ENCODE assay signal across 13 cellular contexts in genomic region chr15:32867313-32867626, GRCh38.
DNase-seq lines count a peak whose midpoint lies in the region; FAIRE-seq and TF ChIP-seq lines count a peak whose summit lies in the region.
"Had no signal": no experiment of that assay in that cellular context is flagged by ENCODE, and none has a peak within 500 bp of the region (broad histone marks: within the 10 kb centered on the region; RNA-seq: fewer than 3 reads in every experiment).

No MANE protein-coding gene starts in this region.

- no peaks in the 10 kb centered on the region for H3K9me2 ChIP-seq in SK-N-SH

- peak overlapping the region in 1 of 2 experiments; percentile 91; a peak in 2 of 4 replicates for H3K27ac ChIP-seq in SK-N-SH (ENCODE audit: low read depth in 2 of 2, low read length in 1 of 2)
- H3K27ac ChIP-seq in smooth muscle cell (ENCODE audit: low read depth): peak overlapping the region; percentile 72
- H3K27ac ChIP-seq: tibial artery had no signal

- H3K27me3 ChIP-seq in SK-N-SH (ENCODE audit: insufficient read depth) (no peaks in the 10 kb centered on the region), smooth muscle cell (ENCODE audit: low read depth) (no peaks in the 10 kb centered on the region)
- H3K27me3 ChIP-seq: tibial artery had no signal

- peak; percentile 7 to 62 for DNase-seq in NCI-H526 (lab: John Stamatoyannopoulos, UW)
- DNase-seq in NCI-H526 treated with DMSO at 0.1 percent for 48 hours (lab: John Stamatoyannopoulos, UW): no peak
- no peak for DNase-seq in SK-N-SH
- DNase-seq in fibroblast of the aortic adventitia (ENCODE audit: low read depth): peak; percentile 77
- no peak for DNase-seq in smooth muscle cell (lab: John Stamatoyannopoulos, UW; ENCODE audit: unreplicated experiment)
- DNase-seq in cerebellar nuclear complex (lab: John Stamatoyannopoulos, UW): no peak
- DNase-seq in activated CD8-positive, alpha-beta memory T cell treated with anti-CD3 and anti-CD28 coated beads, Interleukin-2, amount 50 U/mL, for 4 hours: no peak
- no peak for DNase-seq in frontal cortex (ENCODE audit: low spot score in 2 of 2)
- DNase-seq: 8988T; activated effector memory CD4-positive, alpha-beta T cell treated with Interleukin-2 at 50 U/mL for 16 hours; naive B cell; stimulated activated CD4-positive, alpha-beta T cell treated with anti-CD3 and anti-CD28 coated beads, Interleukin-2, amount 100 ng/mL, for 48 hours; tibial artery had no signal

- no peak for TF ChIP-seq RAD21 in SK-N-SH (IDR thresholded peaks at IDR 0.05; ENCODE audit: low read length)

- 29% methylated on average over 9 of the region's 9 CpGs for WGBS in SK-N-SH (ENCODE audit: low lambda C conversion rate)
- 38% methylated on average over 9 of the region's 9 CpGs for WGBS in smooth muscle cell (ENCODE audit: low lambda C conversion rate)

- no peaks in the 10 kb centered on the region for H3K9me3 ChIP-seq in SK-N-SH
- H3K9me3 ChIP-seq in smooth muscle cell (replicated peaks; ENCODE audit: low read depth): no peaks in the 10 kb centered on the region
- H3K9me3 ChIP-seq: tibial artery had no signal

- CTCF ChIA-PET in SK-N-SH (lab: Yijun Ruan, JAX): interaction anchor here (2.3 kb wide), 1 partner anchor 24 kb away, joined by 6 read pairs; no protein-coding TSS in a partner anchor

- H3K4me2 ChIP-seq in SK-N-SH (peak overlapping the region; percentile 49), smooth muscle cell (no peak overlapping the region)

- H2AFZ ChIP-seq in SK-N-SH (ENCODE audit: low read depth) (0 out of 2 replicates have a peak overlapping the region, but pooled peaks have one; percentile 14), smooth muscle cell (ENCODE audit: low read depth) (no peak overlapping the region)

- H3K79me2 ChIP-seq in SK-N-SH (ENCODE audit: insufficient read depth) (peaks cover 37% of the 10 kb centered on the region), smooth muscle cell (ENCODE audit: low read depth) (no peaks in the 10 kb centered on the region)

- H3K4me1 ChIP-seq in SK-N-SH (ENCODE audit: control insufficient read depth in 1 of 2, insufficient read depth in 2 of 2, low read depth in 1 of 2, low read length in 1 of 2) (peaks cover 0 to 22% of the 10 kb centered on the region in 2 experiments; a peak in 3 of 4 replicates), smooth muscle cell (ENCODE audit: low read depth) (peaks cover 16% of the 10 kb centered on the region)

- H3K36me3 ChIP-seq in SK-N-SH (replicated peaks in 1 of 2; ENCODE audit: control insufficient read depth in 1 of 2, insufficient read depth in 2 of 2, low read length in 1 of 2) (peaks cover 5 to 57% of the 10 kb centered on the region in 2 experiments), smooth muscle cell (ENCODE audit: low read depth) (no peaks in the 10 kb centered on the region)
- H3K36me3 ChIP-seq: tibial artery had no signal

- TF ChIP-seq CTCF in SK-N-SH (IDR thresholded peaks at IDR 0.05) (no peak), fibroblast of the aortic adventitia (IDR thresholded peaks at IDR 0.05; ENCODE audit: insufficient read depth, low read length) (no peak), smooth muscle cell (IDR thresholded peaks at IDR 0.05; ENCODE audit: borderline replicate concordance, insufficient read depth, poor library complexity, severe bottlenecking) (no peak)

- H3K9ac ChIP-seq in SK-N-SH (peak overlapping the region; percentile 57), smooth muscle cell (ENCODE audit: low read depth) (peak overlapping the region; percentile 22)

- H3F3A ChIP-seq in SK-N-SH (replicated peaks; ENCODE audit: insufficient read depth) (peaks cover 25% of the 10 kb centered on the region), smooth muscle cell (ENCODE audit: low read depth) (peaks cover 13% of the 10 kb centered on the region)

- no peak overlapping the region for H3K4me3 ChIP-seq in SK-N-SH (ENCODE audit: low read depth in 2 of 2, low read length in 1 of 2)
- no peak overlapping the region for H3K4me3 ChIP-seq in fibroblast of the aortic adventitia (ENCODE audit: low read depth, low read length)
- H3K4me3 ChIP-seq in smooth muscle cell: no peak overlapping the region
- H3K4me3 ChIP-seq: tibial artery had no signal

- H4K20me1 ChIP-seq in SK-N-SH (ENCODE audit: insufficient read depth): no peaks in the 10 kb centered on the region
- H4K20me1 ChIP-seq in smooth muscle cell (ENCODE audit: low read depth): no peaks in the 10 kb centered on the region

- TF ChIP-seq EP300 in SK-N-SH (IDR thresholded peaks at IDR 0.05; ENCODE audit: borderline replicate concordance in 1 of 2, low read depth in 1 of 2, low read length in 1 of 2): no peak

- FAIRE-seq in frontal cortex (lab: Jason Lieb, UNC): no peak

- POLR2A ChIA-PET in SK-N-SH (lab: Yijun Ruan, JAX): no interaction called here

TF ChIP-seq in SK-N-SH, 30 proteins besides CTCF, POLR2A, EP300 and RAD21:
- TF ChIP-seq YY1 (IDR thresholded peaks at IDR 0.05; ENCODE audit: low read depth): peak; percentile 19; the same call in 1 of the 2 replicates
- no peak for TF ChIP-seq MXI1 (IDR thresholded peaks at IDR 0.05; ENCODE audit: low read depth, low read length)
- TF ChIP-seq JUND (IDR thresholded peaks at IDR 0.05): peak; percentile 51
- TF ChIP-seq ELF1 (IDR thresholded peaks at IDR 0.05): peak; percentile 49; the same call in 1 of the 2 replicates
- TF ChIP-seq GATA2 (CRISPR knock-in tag; IDR thresholded peaks at IDR 0.05): no peak
- 0 out of 2 replicates have a peak, but pooled peaks have one; percentile 34 for TF ChIP-seq RXRA (IDR thresholded peaks at IDR 0.05; ENCODE audit: borderline replicate concordance, low read depth)
- TF ChIP-seq TEAD4 (IDR thresholded peaks at IDR 0.05; ENCODE audit: borderline replicate concordance, insufficient read depth): no peak
- peak; percentile 37; the same call in 1 of the 2 replicates for TF ChIP-seq MAX (IDR thresholded peaks at IDR 0.05; ENCODE audit: low read depth)
- TF ChIP-seq TAF1 (IDR thresholded peaks at IDR 0.05; ENCODE audit: borderline replicate concordance, low read depth, low read length): no peak
- TF ChIP-seq TCF12 (IDR thresholded peaks at IDR 0.05): no peak
- TF ChIP-seq FOSL2 (IDR thresholded peaks at IDR 0.05; ENCODE audit: borderline replicate concordance, low read depth): peak; percentile 77

Comparison
In these comparisons a context has a peak if more than half of its experiments do, and no peak if none do; other contexts are left out.
1. DNase-seq: peak in NCI-H526 (2 of 2) and fibroblast of the aortic adventitia (single experiment); none in NCI-H526 treated with DMSO at 0.1 percent for 48 hours (single experiment), SK-N-SH (single experiment), smooth muscle cell (single experiment), cerebellar nuclear complex (0 of 2), activated CD8-positive, alpha-beta memory T cell treated with anti-CD3 and anti-CD28 coated beads, Interleukin-2, amount 50 U/mL, for 4 hours (single experiment) and frontal cortex (0 of 2).